Comparison of ENCODE assay signal across 17 cellular contexts in genomic region chr13:38180100-38180499, GRCh38.
DNase-seq lines count a peak whose midpoint lies in the region; ATAC-seq lines count a peak whose summit lies in the region.
"Had no signal": no experiment of that assay in that cellular context is flagged by ENCODE, and none has a peak within 500 bp of the region (broad histone marks: within the 10 kb centered on the region; RNA-seq: fewer than 3 reads in every experiment).

No MANE protein-coding gene starts in this region.

- H3K27ac Mint-ChIP-seq in T-helper 2 cell treated with Interferon-gamma antibody and Interleukin-4, amounts not matched to agents 5 μg/mL and 100 μg/mL, for 36 hours: peak overlapping the region; percentile 66
- H3K27ac Mint-ChIP-seq in natural killer cell treated with Interleukin-12 subunit alpha and Interleukin-12 subunit beta and Interleukin-15 and Interleukin-18, amount 100 ng/mL, for 72 hours: peak overlapping the region in 1 of 2 donors; percentile 55
- H3K27ac Mint-ChIP-seq: endodermal cell had no signal

- H3K36me3 Mint-ChIP-seq in T-helper 2 cell treated with Interferon-gamma antibody and Interleukin-4, amounts not matched to agents 5 μg/mL and 100 μg/mL, for 36 hours (ENCODE audit: low read depth): no peaks in the 10 kb centered on the region
- H3K36me3 Mint-ChIP-seq in natural killer cell treated with Interleukin-12 subunit alpha and Interleukin-12 subunit beta and Interleukin-15 and Interleukin-18, amount 100 ng/mL, for 72 hours: peaks cover 4% of the 10 kb centered on the region

- H3K9me3 Mint-ChIP-seq in T-helper 2 cell treated with Interferon-gamma antibody and Interleukin-4, amounts not matched to agents 5 μg/mL and 100 μg/mL, for 36 hours: no peaks in the 10 kb centered on the region
- peaks cover 5% of the 10 kb centered on the region for H3K9me3 Mint-ChIP-seq in natural killer cell treated with Interleukin-12 subunit alpha and Interleukin-12 subunit beta and Interleukin-15 and Interleukin-18, amount 100 ng/mL, for 72 hours
- H3K9me3 Mint-ChIP-seq: activated naive CD4-positive, alpha-beta T cell treated with anti-CD3 and anti-CD28 coated beads, Interleukin-2, amount 50 U/mL, for 72 hours; endodermal cell had no signal

- H3K27me3 Mint-ChIP-seq in T-helper 2 cell treated with Interferon-gamma antibody and Interleukin-4, amounts not matched to agents 5 μg/mL and 100 μg/mL, for 36 hours (ENCODE audit: low read depth): no peaks in the 10 kb centered on the region
- H3K27me3 Mint-ChIP-seq in natural killer cell treated with Interleukin-12 subunit alpha and Interleukin-12 subunit beta and Interleukin-15 and Interleukin-18, amount 100 ng/mL, for 72 hours: no peaks in the 10 kb centered on the region

- peak overlapping the region; percentile 71 for H3K4me3 Mint-ChIP-seq in T-helper 2 cell treated with Interferon-gamma antibody and Interleukin-4, amounts not matched to agents 5 μg/mL and 100 μg/mL, for 36 hours
- H3K4me3 Mint-ChIP-seq in natural killer cell treated with Interleukin-12 subunit alpha and Interleukin-12 subunit beta and Interleukin-15 and Interleukin-18, amount 100 ng/mL, for 72 hours: peak overlapping the region; percentile 75
- H3K4me3 Mint-ChIP-seq: endodermal cell had no signal

- H3K4me1 Mint-ChIP-seq in T-helper 2 cell treated with Interferon-gamma antibody and Interleukin-4, amounts not matched to agents 5 μg/mL and 100 μg/mL, for 36 hours (ENCODE audit: low read depth): peaks cover 10% of the 10 kb centered on the region
- peaks cover 9 to 10% of the 10 kb centered on the region in 2 donors for H3K4me1 Mint-ChIP-seq in natural killer cell treated with Interleukin-12 subunit alpha and Interleukin-12 subunit beta and Interleukin-15 and Interleukin-18, amount 100 ng/mL, for 72 hours (ENCODE audit: low read depth in 2 of 2)

- DNase-seq in T-helper 2 cell treated with Interferon-gamma antibody and Interleukin-4, amounts not matched to agents 5 μg/mL and 100 μg/mL, for 36 hours (ENCODE audit: low spot score): no peak
- DNase-seq in T-helper 2 cell (no peak), LHCN-M2 (ENCODE audit: low read depth) (peak; percentile 91), astrocyte of the hippocampus (ENCODE audit: low read depth, low spot score) (peak; percentile 6), NCI-H2081 (lab: John Stamatoyannopoulos, UW) (no peak), SKM-1 (lab: John Stamatoyannopoulos, UW; ENCODE audit: unreplicated experiment) (no peak)
- DNase-seq in natural killer cell treated with Interleukin-12 subunit alpha and Interleukin-12 subunit beta and Interleukin-15 and Interleukin-18, amount 100 ng/mL, for 72 hours (ENCODE audit: low spot score): no peak
- DNase-seq: 8988T; activated CD4-positive, CD25-positive, alpha-beta regulatory T cell treated with anti-CD3 and anti-CD28 coated beads, Interleukin-2, amount 50 U/mL, for 72 hours; endodermal cell; mesendoderm; NCI-H1092 treated with DMSO at 0.1 percent for 48 hours; NCI-H524; SJCRH30; testis had no signal

- ATAC-seq in natural killer cell treated with Interleukin-12 subunit alpha and Interleukin-12 subunit beta and Interleukin-15 and Interleukin-18, amount 100 ng/mL, for 72 hours: no peak
- ATAC-seq in GM18517 (IDR thresholded peaks at IDR 0.05; ENCODE audit: unreplicated experiment): no peak
- ATAC-seq: activated naive CD4-positive, alpha-beta T cell treated with anti-CD3 and anti-CD28 coated beads, Interleukin-2, amount 50 U/mL, for 72 hours had no signal

Comparison
In these comparisons a context has a peak if more than half of its experiments do, and no peak if none do; other contexts are left out.
1. DNase-seq: peak in LHCN-M2 (single experiment) and astrocyte of the hippocampus (single experiment); none in T-helper 2 cell treated with Interferon-gamma antibody and Interleukin-4, amounts not matched to agents 5 μg/mL and 100 μg/mL, for 36 hours (single experiment), T-helper 2 cell (0 of 5), natural killer cell treated with Interleukin-12 subunit alpha and Interleukin-12 subunit beta and Interleukin-15 and Interleukin-18, amount 100 ng/mL, for 72 hours (single experiment), NCI-H2081 (0 of 2) and SKM-1 (single experiment).